6 cellular contexts compared by ENCODE assay signal in the genomic region with DNA sequence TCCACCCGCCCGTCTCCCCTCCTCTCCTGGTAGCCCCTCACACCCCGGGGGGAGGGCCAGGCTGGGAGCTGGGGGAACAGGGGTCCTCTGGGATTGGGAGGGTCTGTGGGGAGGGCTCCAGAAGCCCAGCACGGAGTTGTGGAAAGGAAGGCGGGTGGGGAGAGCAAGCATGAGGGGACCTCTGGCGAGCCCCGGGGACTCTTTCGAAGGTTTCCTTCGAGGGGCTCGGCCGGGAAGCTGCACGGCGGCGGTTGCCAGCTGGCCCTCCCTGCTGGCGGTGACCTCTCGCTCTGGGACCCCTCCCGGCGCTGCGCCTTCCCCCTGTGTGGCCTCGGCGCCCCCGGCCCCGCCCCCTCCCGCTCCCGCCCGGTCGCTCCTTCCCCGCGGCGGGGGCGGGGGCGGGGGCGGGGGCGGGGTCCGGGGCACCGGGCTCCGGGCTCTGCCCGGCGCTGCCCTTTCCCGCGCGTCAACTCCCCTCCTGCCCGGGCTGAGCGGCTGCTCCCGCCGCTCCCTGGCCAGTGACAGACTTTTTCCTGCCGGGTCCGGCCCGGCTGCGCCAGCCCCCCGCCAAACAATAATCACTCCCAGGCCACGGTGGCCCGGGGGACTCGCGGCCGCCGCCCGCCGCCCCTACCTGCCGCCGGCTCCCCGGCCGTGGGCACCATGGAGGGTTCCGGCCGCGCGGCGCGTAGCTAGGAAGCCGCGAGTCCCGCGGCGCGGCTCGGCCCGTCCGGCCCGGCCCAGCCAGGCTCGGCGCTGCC. TPM values are rescaled to one million over a fixed set of nuclear protein-coding genes. Genes with fewer than 3 reads are reported as not detected.
DNase-seq lines count a peak whose midpoint lies in the region; ATAC-seq and TF ChIP-seq lines count a peak whose summit lies in the region.

No MANE protein-coding gene starts in this region.

- peak; percentile 2 for ATAC-seq in Right ventricle myocardium inferior
- no peak for ATAC-seq in GM19455 (IDR thresholded peaks at IDR 0.05; ENCODE audit: unreplicated experiment)

- H3K4me1 ChIP-seq in iPS DF 6.9 (ENCODE audit: control insufficient read depth, insufficient read depth, low read length) (peaks cover 22% of the 10 kb centered on the region), vagina (peaks cover 76% of the 10 kb centered on the region)

- DNase-seq in Right ventricle myocardium inferior (ENCODE audit: missing footprints) (no peak), cardiac septum (ENCODE audit: low spot score) (no peak), iPS DF 6.9 (ENCODE audit: low read depth, low spot score) (no peak), vagina (ENCODE audit: extremely low spot score in 2 of 2) (no peak), CD1c-positive myeloid dendritic cell (ENCODE audit: extremely low spot score) (no peak)

- no peak overlapping the region for H3K27ac ChIP-seq in iPS DF 6.9 (ENCODE audit: low read length)
- H3K27ac ChIP-seq in vagina: peak overlapping the region; percentile 98

- H3K27me3 ChIP-seq in iPS DF 6.9 (ENCODE audit: control insufficient read depth, insufficient read depth, low read length) (peaks cover 25% of the 10 kb centered on the region), vagina (no peaks in the 10 kb centered on the region)

- no peak for TF ChIP-seq CTCF in vagina (IDR thresholded peaks at IDR 0.05)

- no CpG with 5 or more reads among the region's 81 CpGs for WGBS in iPS DF 6.9 (ENCODE audit: insufficient coverage, insufficient read length)

- H3K4me3 ChIP-seq in iPS DF 6.9 (ENCODE audit: low read length) (peak overlapping the region; percentile 62; the same call in 1 of the 2 replicates), vagina (peak overlapping the region; percentile 63 to 81)

- no peaks in the 10 kb centered on the region for H3K9me3 ChIP-seq in iPS DF 6.9 (ENCODE audit: control insufficient read depth, insufficient read depth, low read length)
- no peaks in the 10 kb centered on the region for H3K9me3 ChIP-seq in vagina

- no peak for TF ChIP-seq POLR2A in vagina (IDR thresholded peaks at IDR 0.05)

- no peaks in the 10 kb centered on the region for H3K36me3 ChIP-seq in iPS DF 6.9 (ENCODE audit: control insufficient read depth, insufficient read depth, low read length)
- H3K36me3 ChIP-seq in vagina: no peaks in the 10 kb centered on the region

- intact Hi-C loops in Right ventricle myocardium inferior (cut with DNase I): no loop called here
- intact Hi-C loops in cardiac septum (cut with DNase I): no loop called here
- intact Hi-C loops in vagina (cut with DNase I): no loop called here

RNA-seq across cellular contexts. Expression of a gene that starts 1.0 kb away (rescaled TPM):
- total RNA-seq in Right ventricle myocardium inferior: 0.51 TPM
- total RNA-seq in cardiac septum: 4.0 TPM
- 20.6 TPM for total RNA-seq in vagina

RNA-seq across cellular contexts. Expression of a gene that starts 19.1 kb away (rescaled TPM):
- total RNA-seq in Right ventricle myocardium inferior (49.7 TPM), cardiac septum (61.6 TPM), vagina (80.0 TPM)

RNA-seq across cellular contexts. Expression of a gene that starts 19.4 kb away (rescaled TPM):
- total RNA-seq in Right ventricle myocardium inferior (6.9 TPM), cardiac septum (4.8 TPM), vagina (20.6 TPM)

RNA-seq across cellular contexts. Expression of a gene that starts 29.2 kb away (rescaled TPM):
- total RNA-seq in Right ventricle myocardium inferior (112 TPM), cardiac septum (95.1 TPM), vagina (102 TPM)

RNA-seq across cellular contexts. Expression of a gene that starts 31.5 kb away (rescaled TPM):
- 1.3 TPM for total RNA-seq in Right ventricle myocardium inferior
- 1.0 TPM for total RNA-seq in cardiac septum
- 6.6 TPM for total RNA-seq in vagina
